15 cellular contexts compared by ENCODE assay signal in the genomic region with DNA sequence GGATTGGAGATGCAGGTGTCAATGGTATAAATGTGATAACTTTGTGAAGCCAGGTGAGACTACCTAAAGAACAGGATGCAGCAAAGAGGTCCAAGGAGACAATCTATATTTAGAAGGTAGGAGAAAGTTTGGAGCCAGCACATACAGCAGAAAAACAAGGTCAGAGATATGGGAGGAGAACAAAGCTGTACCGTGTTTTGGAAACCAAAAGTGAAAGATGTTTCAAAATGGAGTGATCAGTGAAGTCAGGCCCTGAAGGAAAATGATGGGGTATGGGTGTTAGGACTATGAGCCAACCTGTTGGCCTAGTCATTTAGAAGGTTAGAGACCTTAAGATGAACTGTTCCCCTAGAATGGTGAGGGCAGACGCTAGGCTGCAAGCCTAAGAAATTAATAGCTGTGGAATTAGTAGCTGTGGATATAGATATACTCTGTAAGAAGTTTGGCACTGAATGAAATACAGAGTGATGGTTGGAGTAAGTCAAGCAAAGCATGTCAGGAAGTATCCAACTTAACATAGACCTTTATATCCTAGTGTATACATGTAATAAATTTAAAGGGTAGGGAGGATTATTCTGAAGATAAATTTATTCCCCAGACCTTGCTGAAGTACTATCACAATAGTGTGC.
DNase-seq lines count a peak whose midpoint lies in the region; ATAC-seq lines count a peak whose summit lies in the region.
"Had no signal": no experiment of that assay in that cellular context is flagged by ENCODE, and none has a peak within 500 bp of the region (broad histone marks: within the 10 kb centered on the region; RNA-seq: fewer than 3 reads in every experiment).

No MANE protein-coding gene starts in this region.

- CTCF ChIA-PET in activated CD8-positive, alpha-beta memory T cell treated with anti-CD3 and anti-CD28 coated beads, Interleukin-2, amount 10 ng/mL, durations not matched to agents 7 days and 5 days (lab: Charles Lee) = no interaction called here

- peaks cover 22% of the 10 kb centered on the region for H3K27me3 Mint-ChIP-seq in activated CD8-positive, alpha-beta memory T cell treated with anti-CD3 and anti-CD28 coated beads, Interleukin-2, amount 10 ng/mL, durations not matched to agents 7 days and 5 days

- no peaks in the 10 kb centered on the region for H3K36me3 Mint-ChIP-seq in activated CD8-positive, alpha-beta memory T cell treated with anti-CD3 and anti-CD28 coated beads, Interleukin-2, amount 10 ng/mL, durations not matched to agents 7 days and 5 days
- H3K36me3 Mint-ChIP-seq in stimulated activated effector memory CD8-positive, alpha-beta T cell treated with anti-CD3 and anti-CD28 coated beads, Interleukin-12 subunit alpha, Interleukin-12 subunit beta, amount 100 ng/mL, for 72 hours = no peaks in the 10 kb centered on the region

- ATAC-seq in activated CD8-positive, alpha-beta memory T cell treated with anti-CD3 and anti-CD28 coated beads, Interleukin-2, amount 10 ng/mL, durations not matched to agents 7 days and 5 days = peak; percentile 42
- peak; percentile 54 for ATAC-seq in HG02610 (IDR thresholded peaks at IDR 0.05; ENCODE audit: unreplicated experiment)
- peak; percentile 59 for ATAC-seq in HG03521 (IDR thresholded peaks at IDR 0.05; ENCODE audit: unreplicated experiment)
- peak; percentile 53 for ATAC-seq in stimulated activated effector memory CD8-positive, alpha-beta T cell treated with anti-CD3 and anti-CD28 coated beads, Interleukin-12 subunit alpha, Interleukin-12 subunit beta, amount 100 ng/mL, for 72 hours
- no peak for ATAC-seq in HG03571 (IDR thresholded peaks at IDR 0.05; ENCODE audit: unreplicated experiment)

- H3K4me1 Mint-ChIP-seq in activated CD8-positive, alpha-beta memory T cell treated with anti-CD3 and anti-CD28 coated beads, Interleukin-2, amount 10 ng/mL, durations not matched to agents 7 days and 5 days = peaks cover 7% of the 10 kb centered on the region
- peaks cover 9% of the 10 kb centered on the region for H3K4me1 Mint-ChIP-seq in stimulated activated effector memory CD8-positive, alpha-beta T cell treated with anti-CD3 and anti-CD28 coated beads, Interleukin-12 subunit alpha, Interleukin-12 subunit beta, amount 100 ng/mL, for 72 hours

- no peak for DNase-seq in activated CD8-positive, alpha-beta memory T cell treated with anti-CD3 and anti-CD28 coated beads, Interleukin-2, amount 10 ng/mL, durations not matched to agents 7 days and 5 days
- DNase-seq in activated CD8-positive, alpha-beta memory T cell treated with anti-CD3 and anti-CD28 coated beads, Interleukin-2, amount 50 U/mL, for 4 hours = no peak
- DNase-seq in stimulated activated effector memory CD8-positive, alpha-beta T cell treated with anti-CD3 and anti-CD28 coated beads, Interleukin-12 subunit alpha, Interleukin-12 subunit beta, amount 100 ng/mL, for 72 hours (ENCODE audit: low spot score in 2 of 2) = no peak
- DNase-seq in amniotic stem cell (lab: John Stamatoyannopoulos, UW) = no peak
- no peak for DNase-seq in stimulated activated CD4-positive, alpha-beta T cell treated with anti-CD3 and anti-CD28 coated beads, Interleukin-2, amount 100 ng/mL, for 48 hours
- DNase-seq: 8988T; DMS79 treated with DMSO at 0.1 percent for 48 hours; NCI-H2081; occipital lobe; stimulated activated CD4-positive, alpha-beta T cell treated with anti-CD3 and anti-CD28 coated beads, Interleukin-1b, Interleukin-23, amount 100 ng/mL, for 48 hours; testis; WERI-Rb-1 had no signal

- no peak overlapping the region for H3K27ac Mint-ChIP-seq in activated CD8-positive, alpha-beta memory T cell treated with anti-CD3 and anti-CD28 coated beads, Interleukin-2, amount 10 ng/mL, durations not matched to agents 7 days and 5 days
- H3K27ac Mint-ChIP-seq in stimulated activated effector memory CD8-positive, alpha-beta T cell treated with anti-CD3 and anti-CD28 coated beads, Interleukin-12 subunit alpha, Interleukin-12 subunit beta, amount 100 ng/mL, for 72 hours = no peak overlapping the region

- peak overlapping the region; percentile 3 for H3K4me3 Mint-ChIP-seq in activated CD8-positive, alpha-beta memory T cell treated with anti-CD3 and anti-CD28 coated beads, Interleukin-2, amount 10 ng/mL, durations not matched to agents 7 days and 5 days
- no peak overlapping the region for H3K4me3 Mint-ChIP-seq in stimulated activated effector memory CD8-positive, alpha-beta T cell treated with anti-CD3 and anti-CD28 coated beads, Interleukin-12 subunit alpha, Interleukin-12 subunit beta, amount 100 ng/mL, for 72 hours

- no peaks in the 10 kb centered on the region for H3K9me3 Mint-ChIP-seq in activated CD8-positive, alpha-beta memory T cell treated with anti-CD3 and anti-CD28 coated beads, Interleukin-2, amount 10 ng/mL, durations not matched to agents 7 days and 5 days (ENCODE audit: low read depth)
- H3K9me3 Mint-ChIP-seq in stimulated activated effector memory CD8-positive, alpha-beta T cell treated with anti-CD3 and anti-CD28 coated beads, Interleukin-12 subunit alpha, Interleukin-12 subunit beta, amount 100 ng/mL, for 72 hours = no peaks in the 10 kb centered on the region
